In genomic region chr22:19756288-19757128, GRCh38 we compare ENCODE assay signal across 8 cellular contexts. TPM values are rescaled to one million over a fixed set of nuclear protein-coding genes. Genes with fewer than 3 reads are reported as not detected.
DNase-seq lines count a peak whose midpoint lies in the region; ATAC-seq and TF ChIP-seq lines count a peak whose summit lies in the region.

No MANE protein-coding gene starts in this region.

- H3K9me3 Mint-ChIP-seq in activated CD8-positive, alpha-beta memory T cell treated with anti-CD3 and anti-CD28 coated beads, Interleukin-2, amount 10 ng/mL, durations not matched to agents 7 days and 5 days (ENCODE audit: low read depth) = no peaks in the 10 kb centered on the region

- H3K36me3 Mint-ChIP-seq in activated CD8-positive, alpha-beta memory T cell treated with anti-CD3 and anti-CD28 coated beads, Interleukin-2, amount 10 ng/mL, durations not matched to agents 7 days and 5 days = peaks cover 6% of the 10 kb centered on the region

- peak; percentile 75 for ATAC-seq in activated CD8-positive, alpha-beta memory T cell treated with anti-CD3 and anti-CD28 coated beads, Interleukin-2, amount 10 ng/mL, durations not matched to agents 7 days and 5 days

- TF ChIP-seq POLR2A in prostate gland (IDR thresholded peaks at IDR 0.05) = no peak

- 6% methylated on average over 58 of the region's 76 CpGs for WGBS in prostate gland

- H3K27ac Mint-ChIP-seq in activated CD8-positive, alpha-beta memory T cell treated with anti-CD3 and anti-CD28 coated beads, Interleukin-2, amount 10 ng/mL, durations not matched to agents 7 days and 5 days = no peak overlapping the region

- no peak overlapping the region for H3K4me3 Mint-ChIP-seq in activated CD8-positive, alpha-beta memory T cell treated with anti-CD3 and anti-CD28 coated beads, Interleukin-2, amount 10 ng/mL, durations not matched to agents 7 days and 5 days

- no peaks in the 10 kb centered on the region for H3K9me3 ChIP-seq in prostate gland

- peak; percentile 72 for DNase-seq in GM03348 (ENCODE audit: low spot score)
- peak; percentile 10 for DNase-seq in NCI-H1105 (lab: John Stamatoyannopoulos, UW)
- DNase-seq in activated CD8-positive, alpha-beta memory T cell treated with anti-CD3 and anti-CD28 coated beads, Interleukin-2, amount 10 ng/mL, durations not matched to agents 7 days and 5 days = peak; percentile 73
- no peak for DNase-seq in epithelial cell of proximal tubule (ENCODE audit: low read depth)
- DNase-seq in prostate gland (ENCODE audit: low spot score) = peak; percentile 68
- no peak for DNase-seq in middle frontal gyrus (ENCODE audit: extremely low spot score, low spot score)
- no peak for DNase-seq in NCI-H446 treated with DMSO at 0.1 percent for 48 hours (lab: John Stamatoyannopoulos, UW)
- no peak for DNase-seq in T1000 (lab: John Stamatoyannopoulos, UW)

- peaks cover 70% of the 10 kb centered on the region for H3K27me3 Mint-ChIP-seq in activated CD8-positive, alpha-beta memory T cell treated with anti-CD3 and anti-CD28 coated beads, Interleukin-2, amount 10 ng/mL, durations not matched to agents 7 days and 5 days

- H3K27me3 ChIP-seq in prostate gland (replicated peaks; ENCODE audit: insufficient read depth) = peaks cover 19% of the 10 kb centered on the region

- no peaks in the 10 kb centered on the region for H3K36me3 ChIP-seq in prostate gland

- peaks cover 5% of the 10 kb centered on the region for H3K4me1 ChIP-seq in prostate gland (replicated peaks)

- peaks cover 16% of the 10 kb centered on the region for H3K4me1 Mint-ChIP-seq in activated CD8-positive, alpha-beta memory T cell treated with anti-CD3 and anti-CD28 coated beads, Interleukin-2, amount 10 ng/mL, durations not matched to agents 7 days and 5 days

- no peak overlapping the region for H3K27ac ChIP-seq in prostate gland

- CTCF ChIA-PET in activated CD8-positive, alpha-beta memory T cell treated with anti-CD3 and anti-CD28 coated beads, Interleukin-2, amount 10 ng/mL, durations not matched to agents 7 days and 5 days (lab: Charles Lee) = interaction anchor here (0.6 to 4.3 kb wide), 10 partner anchors 9 to 474 kb away, joined by 3 to 27 read pairs (median 4); partner anchors contain the start of gene GP1BB

- intact Hi-C loops in prostate gland (cut with DNase I) = no loop called here

- peak; percentile 58 for TF ChIP-seq CTCF in epithelial cell of proximal tubule (conservative IDR thresholded peaks at IDR 0.05; ENCODE audit: low read depth, low read length)
- peak; percentile 42 to 84 (median 70) for TF ChIP-seq CTCF in prostate gland (IDR thresholded peaks at IDR 0.05)

- H3K4me3 ChIP-seq in epithelial cell of proximal tubule (ENCODE audit: low read depth, low read length) (no peak overlapping the region), prostate gland (peak overlapping the region; percentile 18 to 29)

RNA-seq across cellular contexts. Expression of gene TBX1, which starts 4.1 kb away (rescaled TPM):
- 1 to 10 TPM in 1 of 2 experiments, under 1 TPM in 1; 0.91 to 1.1 TPM for total RNA-seq in activated CD8-positive, alpha-beta memory T cell treated with anti-CD3 and anti-CD28 coated beads, Interleukin-2, amount 10 ng/mL, durations not matched to agents 7 days and 5 days
- not detected in 2 replicates for total RNA-seq in epithelial cell of proximal tubule
- total RNA-seq in prostate gland = 10 to 100 TPM; 11.0 to 20.2 TPM

RNA-seq across cellular contexts. Expression of gene GP1BB, which starts 33.2 kb away (rescaled TPM):
- total RNA-seq in activated CD8-positive, alpha-beta memory T cell treated with anti-CD3 and anti-CD28 coated beads, Interleukin-2, amount 10 ng/mL, durations not matched to agents 7 days and 5 days = not detected
- 0.81 TPM in 1 of 2 replicates, not detected in the other for total RNA-seq in epithelial cell of proximal tubule
- total RNA-seq in prostate gland = 10 to 100 TPM in 1 of 2 donors, 1 to 10 TPM in 1; 6.8 to 60.3 TPM

RNA-seq across cellular contexts. Expression of gene SEPTIN5, which starts 42.2 kb away (rescaled TPM):
- under 1 TPM in 1 of 2 experiments, not detected in 1; 0.30 TPM for total RNA-seq in activated CD8-positive, alpha-beta memory T cell treated with anti-CD3 and anti-CD28 coated beads, Interleukin-2, amount 10 ng/mL, durations not matched to agents 7 days and 5 days
- total RNA-seq in epithelial cell of proximal tubule (3.7 and 3.9 TPM in 2 replicates), prostate gland (10 to 100 TPM; 17.1 to 96.2 TPM)

Comparison
In these comparisons a context has a peak if more than half of its experiments do, and no peak if none do; other contexts are left out.
1. DNase-seq: peak in GM03348 (single experiment), NCI-H1105 (single experiment), activated CD8-positive, alpha-beta memory T cell treated with anti-CD3 and anti-CD28 coated beads, Interleukin-2, amount 10 ng/mL, durations not matched to agents 7 days and 5 days (single experiment) and prostate gland (single experiment); none in epithelial cell of proximal tubule (single experiment), middle frontal gyrus (single experiment), NCI-H446 treated with DMSO at 0.1 percent for 48 hours (single experiment) and T1000 (single experiment).
2. RNA of gene TBX1, which starts 4.1 kb away (total RNA-seq): 11.0 to 20.2 TPM in prostate gland; 0.91 to 1.1 TPM in activated CD8-positive, alpha-beta memory T cell treated with anti-CD3 and anti-CD28 coated beads, Interleukin-2, amount 10 ng/mL, durations not matched to agents 7 days and 5 days and not detected in epithelial cell of proximal tubule; every median in the first group is over 4 times any median in the second.